In the genomic region with DNA sequence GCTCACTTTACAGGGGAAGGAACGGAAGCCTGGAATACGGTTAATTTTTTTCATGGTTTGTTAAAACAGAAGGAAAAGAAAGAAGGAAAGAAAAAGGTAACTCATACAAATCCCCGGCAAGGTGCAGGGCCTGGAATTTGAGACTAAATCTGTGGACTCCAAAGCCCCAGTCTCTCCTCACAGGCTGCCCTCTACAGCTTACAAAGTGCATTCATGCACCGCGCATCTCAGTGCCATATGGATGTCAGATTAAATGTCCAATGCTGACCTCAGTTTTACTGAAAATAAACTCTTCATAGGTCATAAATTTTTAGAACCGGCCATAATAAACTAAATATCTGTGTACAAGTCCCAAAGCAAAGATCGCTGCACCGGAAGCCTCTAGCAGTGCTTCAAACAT, we compare ENCODE assay signal across 16 cellular contexts. TPM values are rescaled to one million over a fixed set of nuclear protein-coding genes. Genes with fewer than 3 reads are reported as not detected.
DNase-seq lines count a peak whose midpoint lies in the region; ATAC-seq and TF ChIP-seq lines count a peak whose summit lies in the region.
"Had no signal": no experiment of that assay in that cellular context is flagged by ENCODE, and none has a peak within 500 bp of the region (broad histone marks: within the 10 kb centered on the region; RNA-seq: fewer than 3 reads in every experiment).

No MANE protein-coding gene starts in this region.

- no peak overlapping the region for H2AFZ ChIP-seq in OCI-LY7 (ENCODE audit: low read length)

- DNase-seq in NCI-H2171 treated with DMSO at 0.1 percent for 48 hours (lab: John Stamatoyannopoulos, UW) (peak; percentile 46), NCI-H2171 (lab: John Stamatoyannopoulos, UW) (no peak), OCI-LY7 (ENCODE audit: low spot score) (no peak), fibroblast of pulmonary artery (ENCODE audit: low read depth) (no peak), thoracic aorta (ENCODE audit: low spot score) (no peak), prostate gland (ENCODE audit: low spot score) (no peak), COLO668 (lab: John Stamatoyannopoulos, UW; ENCODE audit: unreplicated experiment) (no peak)
- no peak for DNase-seq in activated CD4-positive, alpha-beta T cell treated with anti-CD3 and anti-CD28 coated beads for 1 hour
- DNase-seq: activated T-cell treated with anti-CD3 and anti-CD28 coated beads, Interleukin-2, amount 50 U/mL, for 24 hours; left lung; NCI-H2081 treated with DMSO at 0.1 percent for 48 hours; stimulated activated CD4-positive, alpha-beta T cell treated with anti-CD3 and anti-CD28 coated beads, Interleukin-1b, Interleukin-23, amount 100 ng/mL, for 48 hours; stimulated activated naive CD8-positive, alpha-beta T cell treated with anti-CD3 and anti-CD28 coated beads, Interleukin-15, amount 100 ng/mL, for 72 hours had no signal

- H3K4me1 ChIP-seq in OCI-LY7 (ENCODE audit: insufficient read depth, low read length, poor library complexity, severe bottlenecking), result no peaks in the 10 kb centered on the region
- peaks cover 27 to 91% of the 10 kb centered on the region in 2 donors for H3K4me1 ChIP-seq in thoracic aorta (ENCODE audit: control insufficient read depth in 1 of 2, low read depth in 2 of 2)
- no peaks in the 10 kb centered on the region for H3K4me1 ChIP-seq in prostate gland (replicated peaks)
- H3K4me1 ChIP-seq: left lung had no signal

- no peak overlapping the region for H3K27ac ChIP-seq in OCI-LY7 (ENCODE audit: low read depth, low read length, poor library complexity, severe bottlenecking)
- H3K27ac ChIP-seq in thoracic aorta, result peak overlapping the region; percentile 76 to 83
- no peak overlapping the region for H3K27ac ChIP-seq in prostate gland
- H3K27ac ChIP-seq: cardiac muscle cell, left lung had no signal

- H3K27me3 ChIP-seq in thoracic aorta (replicated peaks; ENCODE audit: insufficient read depth), result no peaks in the 10 kb centered on the region
- H3K27me3 ChIP-seq in prostate gland (replicated peaks; ENCODE audit: insufficient read depth), result no peaks in the 10 kb centered on the region
- H3K27me3 ChIP-seq: left lung had no signal

- H3K36me3 ChIP-seq in OCI-LY7 (ENCODE audit: insufficient read depth, low read length), result no peaks in the 10 kb centered on the region
- no peaks in the 10 kb centered on the region for H3K36me3 ChIP-seq in thoracic aorta
- H3K36me3 ChIP-seq in prostate gland, result no peaks in the 10 kb centered on the region
- H3K36me3 ChIP-seq: cardiac muscle cell, left lung had no signal

- intact Hi-C loops in OCI-LY7 (cut with micrococcal nuclease; ENCODE audit: unreplicated experiment), result no loop called here
- intact Hi-C loops in prostate gland (cut with DNase I), result no loop called here

- no TSS peak for BruUV-seq in OCI-LY7 (replicated peaks; lab: Mats Ljungman, UMichigan)

- CTCF ChIA-PET in OCI-LY7 (lab: Charles Lee; ENCODE audit: unreplicated experiment), result interaction anchor here (0.6 kb wide), 1 partner anchor 1501 kb away, joined by 5 read pairs; no protein-coding TSS in a partner anchor

- H4K20me1 ChIP-seq in OCI-LY7 (ENCODE audit: insufficient read depth, low read length), result no peaks in the 10 kb centered on the region

- no peaks in the 10 kb centered on the region for H3K79me2 ChIP-seq in OCI-LY7 (ENCODE audit: insufficient read depth, low read depth, low read length)

- no peaks in the 10 kb centered on the region for H3K9me2 ChIP-seq in OCI-LY7 (ENCODE audit: insufficient read depth, low read length)

- H3K9me3 ChIP-seq in OCI-LY7 (ENCODE audit: low read length) (no peaks in the 10 kb centered on the region), thoracic aorta (no peaks in the 10 kb centered on the region), prostate gland (no peaks in the 10 kb centered on the region)
- H3K9me3 ChIP-seq: left lung had no signal

- TF ChIP-seq CTCF in OCI-LY7 (conservative IDR thresholded peaks at IDR 0.05; ENCODE audit: low read length), result peak; percentile 46
- peak; percentile 19 for TF ChIP-seq CTCF in fibroblast of pulmonary artery (IDR thresholded peaks at IDR 0.05; ENCODE audit: low read length, missing control alignments)
- TF ChIP-seq CTCF in thoracic aorta (IDR thresholded peaks at IDR 0.05), result peak; percentile 64
- TF ChIP-seq CTCF in prostate gland (IDR thresholded peaks at IDR 0.05), result no peak

- TF ChIP-seq POLR2A in prostate gland (IDR thresholded peaks at IDR 0.05), result no peak

- WGBS in prostate gland, result 70% methylated on average over 8 of the region's 8 CpGs

- H3K4me3 ChIP-seq in OCI-LY7 (ENCODE audit: low read depth, low read length, poor library complexity, severe bottlenecking), result no peak overlapping the region
- H3K4me3 ChIP-seq in fibroblast of pulmonary artery (replicated peaks; ENCODE audit: low read depth, low read length), result no peak overlapping the region
- H3K4me3 ChIP-seq in thoracic aorta, result peak overlapping the region; percentile 66
- no peak overlapping the region for H3K4me3 ChIP-seq in prostate gland
- H3K4me3 ChIP-seq: cardiac muscle cell, left lung had no signal

- H3K4me2 ChIP-seq in OCI-LY7 (ENCODE audit: low read length), result no peak overlapping the region

- POLR2A ChIA-PET in OCI-LY7 (lab: Charles Lee), result interaction anchor here (0.6 kb wide), 1 partner anchor 28 kb away, joined by 3 read pairs; no protein-coding TSS in a partner anchor

- peak; percentile 76 for ATAC-seq in thoracic aorta (ENCODE audit: insufficient number of reproducible peaks, low FRiP score, low read depth)
- ATAC-seq: left lung; Right ventricle myocardium inferior; stimulated activated naive CD8-positive, alpha-beta T cell treated with anti-CD3 and anti-CD28 coated beads, Interleukin-15, amount 100 ng/mL, for 72 hours had no signal

RNA-seq across cellular contexts. Expression of a gene that starts 17.8 kb away (rescaled TPM):
- not detected in 2 replicates for total RNA-seq in OCI-LY7 (2014; rRNA removed; shearing (Covaris generic))
- not detected in 2 replicates for total RNA-seq in OCI-LY7 (2022)
- total RNA-seq in thoracic aorta, result 100 to 1,000 TPM in 1 of 2 donors, 10 to 100 TPM in 1; 71.1 to 900 TPM
- 10 to 100 TPM in 1 of 2 donors, 1 to 10 TPM in 1; 2.4 to 48.3 TPM for total RNA-seq in prostate gland
- total RNA-seq: fibroblast of lung had no signal

Comparison
In these comparisons a context has a peak if more than half of its experiments do, and no peak if none do; other contexts are left out.
1. H3K27ac ChIP-seq: peak in thoracic aorta (2 of 2); none in OCI-LY7 (single experiment) and prostate gland (0 of 2).
2. CTCF ChIP-seq: peak in OCI-LY7 (single experiment), fibroblast of pulmonary artery (single experiment) and thoracic aorta (single experiment); none in prostate gland (0 of 4).